Comparison of ENCODE assay signal across 8 cellular contexts in the genomic region with DNA sequence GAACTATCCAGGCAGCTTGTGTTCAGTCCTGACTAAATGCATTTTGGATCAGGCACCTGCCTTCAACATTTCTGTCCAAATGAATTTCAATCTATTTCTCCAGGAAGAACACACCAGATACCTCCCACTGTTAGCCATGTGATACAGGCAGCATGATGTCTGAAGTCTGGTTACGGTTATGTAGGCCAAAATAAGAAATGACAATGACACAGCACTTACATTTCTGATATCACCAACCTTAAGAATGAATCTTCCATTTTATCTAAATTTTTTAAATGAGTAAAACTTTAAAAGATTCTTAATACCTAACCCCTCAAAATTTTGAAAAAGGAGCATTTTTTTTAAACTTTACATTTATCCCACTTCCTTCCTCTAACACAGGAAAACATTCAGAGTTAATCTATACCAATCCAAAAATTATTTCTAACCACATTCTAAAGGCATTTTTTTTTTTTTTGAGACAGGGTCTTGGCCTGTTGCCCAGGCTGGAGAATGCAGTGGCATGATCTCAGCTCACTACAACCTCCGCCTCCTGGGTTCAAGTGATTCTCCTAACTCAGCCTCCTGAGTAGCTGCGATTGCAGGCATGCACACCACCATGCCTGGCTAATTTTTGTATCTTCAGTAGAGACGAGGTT. TPM values are rescaled to one million over a fixed set of nuclear protein-coding genes. Genes with fewer than 3 reads are reported as not detected.
A peak's percentile ranks its signal among the peaks of the same experiment; 100 is the strongest.
DNase-seq lines count a peak whose midpoint lies in the region; ATAC-seq lines count a peak whose summit lies in the region.

A gene with protein sequence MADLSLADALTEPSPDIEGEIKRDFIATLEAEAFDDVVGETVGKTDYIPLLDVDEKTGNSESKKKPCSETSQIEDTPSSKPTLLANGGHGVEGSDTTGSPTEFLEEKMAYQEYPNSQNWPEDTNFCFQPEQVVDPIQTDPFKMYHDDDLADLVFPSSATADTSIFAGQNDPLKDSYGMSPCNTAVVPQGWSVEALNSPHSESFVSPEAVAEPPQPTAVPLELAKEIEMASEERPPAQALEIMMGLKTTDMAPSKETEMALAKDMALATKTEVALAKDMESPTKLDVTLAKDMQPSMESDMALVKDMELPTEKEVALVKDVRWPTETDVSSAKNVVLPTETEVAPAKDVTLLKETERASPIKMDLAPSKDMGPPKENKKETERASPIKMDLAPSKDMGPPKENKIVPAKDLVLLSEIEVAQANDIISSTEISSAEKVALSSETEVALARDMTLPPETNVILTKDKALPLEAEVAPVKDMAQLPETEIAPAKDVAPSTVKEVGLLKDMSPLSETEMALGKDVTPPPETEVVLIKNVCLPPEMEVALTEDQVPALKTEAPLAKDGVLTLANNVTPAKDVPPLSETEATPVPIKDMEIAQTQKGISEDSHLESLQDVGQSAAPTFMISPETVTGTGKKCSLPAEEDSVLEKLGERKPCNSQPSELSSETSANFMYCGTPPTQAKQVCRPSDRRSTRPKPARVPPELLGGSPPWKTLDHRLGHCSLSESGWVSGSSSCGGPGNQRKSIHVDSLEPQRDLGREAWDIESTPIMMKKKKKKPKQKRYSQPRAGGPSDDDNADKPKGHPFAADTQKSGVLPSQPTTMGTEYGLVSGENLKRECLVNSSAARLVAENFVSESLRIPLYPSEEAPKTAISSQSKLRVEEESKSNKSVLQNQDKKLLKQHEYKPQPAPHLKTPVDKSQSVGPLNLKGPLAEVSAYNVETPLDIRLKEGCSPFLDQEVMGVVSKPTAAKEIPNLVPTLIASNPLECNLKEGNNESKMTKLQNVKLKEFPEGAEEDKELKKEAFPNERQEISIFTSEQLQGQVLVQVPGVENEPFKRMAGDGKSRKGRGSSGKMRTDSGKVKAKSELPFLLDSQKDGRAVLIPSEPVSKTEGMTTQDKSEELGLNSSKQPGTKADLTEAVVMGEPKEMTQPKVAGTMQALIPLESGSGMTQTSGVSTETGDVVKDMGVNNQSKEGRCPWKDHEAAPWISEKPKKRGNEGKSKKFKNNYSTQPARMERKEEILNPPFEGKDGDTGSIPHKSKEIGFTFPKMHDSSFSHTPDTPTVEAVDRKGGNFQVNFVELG (N-terminal part only) (minus strand): TSS at position 81 of the 638 bp plus-strand sequence. CDS start 17,556 bp downstream, outside the sequence.

- H3K9me3 Mint-ChIP-seq in naive B cell: no peaks in the 10 kb centered on the region

- H3K4me3 Mint-ChIP-seq in naive B cell: no peak within 1 kb of the TSS

- DNase-seq in CMK (ENCODE audit: low read depth) (peak; percentile 42), RPMI7951 (ENCODE audit: low read depth) (peak; percentile 22), naive B cell (no peak), NCI-H1048 (lab: John Stamatoyannopoulos, UW) (no peak), NCI-H1694 (lab: John Stamatoyannopoulos, UW) (no peak), GM03348 (ENCODE audit: low spot score) (no peak), NCI-H2196 treated with DMSO at 0.1 percent for 48 hours (lab: John Stamatoyannopoulos, UW; ENCODE audit: unreplicated experiment) (no peak)

- no peak for ATAC-seq in naive B cell (ENCODE audit: low read depth in 2 of 2)

- in situ Hi-C loops in endometrial microvascular endothelial cells (cut with HindIII; ENCODE audit: inconsistent ontology term, low pct_unique_long_range_greater_than_20kb, low sequenced_read_pairs): no loop called here

- no peaks in the 10 kb centered on the region for H3K27me3 Mint-ChIP-seq in naive B cell

- peak within 1 kb of the TSS in 4 of 6 donors; percentile 21 to 81 (median 40) for H3K27ac Mint-ChIP-seq in naive B cell

- no peaks in the 10 kb centered on the region for H3K36me3 Mint-ChIP-seq in naive B cell

- peaks cover 26 to 47% (median 37%) of the 10 kb centered on the region in 3 donors for H3K4me1 Mint-ChIP-seq in naive B cell

RNA-seq across cellular contexts. Expression of the gene that starts here (rescaled TPM):
- 97.6 and 99.2 TPM in 2 replicates for total RNA-seq in RPMI7951 (2014; rRNA removed; shearing (Covaris generic))
- 156 TPM for total RNA-seq in endometrial microvascular endothelial cells (ENCODE audit: inconsistent ontology term)
- 10 to 100 TPM in 5 of 6 donors, 1 to 10 TPM in 1; 2.5 to 43.6 (median 28.7) TPM for polyA plus RNA-seq in naive B cell (ENCODE audit: low read depth in 6 of 6)

Comparison
In these comparisons a context has a peak if more than half of its experiments do, and no peak if none do; other contexts are left out.
1. DNase-seq: peak in CMK (single experiment) and RPMI7951 (single experiment); none in naive B cell (single experiment), NCI-H1048 (single experiment), NCI-H1694 (single experiment), GM03348 (single experiment) and NCI-H2196 treated with DMSO at 0.1 percent for 48 hours (single experiment).